In genomic region chr20:22939181-22939580, GRCh38 we compare ENCODE assay signal across 7 cellular contexts.
"Had no signal": no experiment of that assay in that cellular context is flagged by ENCODE, and none has a peak within 500 bp of the region (broad histone marks: within the 10 kb centered on the region; RNA-seq: fewer than 3 reads in every experiment).

No MANE protein-coding gene starts in this region.

- H3K9me3 Mint-ChIP-seq: GM23338, H9 had no signal

- DNase-seq: GM23248, GOT3, H7, H9, HCEC 1CT, HFFc6 had no signal

- H3K27ac Mint-ChIP-seq: GM23338, H9, HFFc6 had no signal

- H3K4me3 Mint-ChIP-seq: GM23338, H9, HFFc6 had no signal
